10 cellular contexts compared by ENCODE assay signal in the genomic region with DNA sequence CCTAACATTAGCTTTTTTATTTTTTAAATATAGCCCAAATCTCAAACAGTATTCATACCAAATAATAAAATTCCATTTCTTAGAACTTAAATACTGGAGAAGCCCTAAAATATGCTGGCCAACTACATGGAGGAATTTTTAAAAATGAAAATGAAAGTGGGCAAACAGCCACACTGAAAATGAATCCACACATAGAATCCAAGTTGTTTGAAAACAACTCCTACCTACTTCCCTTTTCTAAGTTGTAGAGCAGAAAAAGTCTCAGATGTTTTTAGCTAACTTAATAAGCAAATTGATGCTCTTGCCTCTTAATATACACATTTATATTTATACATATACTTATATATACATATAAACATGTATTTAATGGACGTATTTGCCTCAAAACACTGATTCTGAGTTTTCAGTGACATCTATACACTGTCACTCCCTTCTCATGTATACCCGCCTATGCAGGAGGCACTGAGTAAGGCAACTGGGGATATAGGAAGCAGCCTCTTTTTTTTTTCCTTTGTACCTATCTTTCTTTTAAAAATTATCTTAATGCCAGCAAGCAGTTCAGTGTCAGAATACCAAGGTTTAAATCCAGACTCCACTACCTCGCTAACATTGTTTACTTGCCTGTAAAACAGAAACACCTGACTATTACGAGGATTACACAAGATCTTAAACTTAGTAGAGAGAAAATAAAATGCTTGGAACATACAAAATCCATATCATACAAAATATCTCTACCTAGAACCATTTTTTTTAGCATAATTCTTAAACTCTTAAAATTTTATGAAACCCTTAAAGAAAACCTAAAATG. TPM values are rescaled to one million over a fixed set of nuclear protein-coding genes. Genes with fewer than 3 reads are reported as not detected.
DNase-seq lines count a peak whose midpoint lies in the region; ATAC-seq and TF ChIP-seq lines count a peak whose summit lies in the region.
"Had no signal": no experiment of that assay in that cellular context is flagged by ENCODE, and none has a peak within 500 bp of the region (broad histone marks: within the 10 kb centered on the region; RNA-seq: fewer than 3 reads in every experiment).

No MANE protein-coding gene starts in this region.

- POLR2A ChIA-PET in Caco-2 (lab: Charles Lee), result no interaction called here

- H3K4me3 Mint-ChIP-seq in Caco-2 (ENCODE audit: unreplicated experiment), result no peak overlapping the region
- H3K4me3 Mint-ChIP-seq: neural progenitor cell had no signal

- H3K36me3 Mint-ChIP-seq in Caco-2 (ENCODE audit: insufficient read depth, unreplicated experiment), result no peaks in the 10 kb centered on the region

- peak; percentile 23 for DNase-seq in GM03348 (ENCODE audit: low spot score)
- peak; percentile 57 to 82 for DNase-seq in Kasumi-1 (lab: John Stamatoyannopoulos, UW)
- DNase-seq in dorsolateral prefrontal cortex, result no peak
- DNase-seq in psoas muscle, result no peak
- DNase-seq in hippocampal formation (lab: John Stamatoyannopoulos, UW), result no peak
- DNase-seq in Caco-2, result no peak
- no peak for DNase-seq in epidermal melanocyte (ENCODE audit: insufficient read length, low spot score)
- DNase-seq: DND-41 had no signal

- peaks cover 5% of the 10 kb centered on the region for H3K4me1 Mint-ChIP-seq in Caco-2 (ENCODE audit: low read depth, unreplicated experiment)

- no peaks in the 10 kb centered on the region for H3K27me3 Mint-ChIP-seq in Caco-2 (ENCODE audit: insufficient read depth, unreplicated experiment)

- peak overlapping the region in 58 of 59 donors; percentile 42 to 99 (median 92) for H3K27ac ChIP-seq in dorsolateral prefrontal cortex
- peak overlapping the region; percentile 43 for H3K27ac ChIP-seq in psoas muscle
- H3K27ac ChIP-seq: neural progenitor cell had no signal

- H3K4me1 ChIP-seq in psoas muscle (peaks cover 50% of the 10 kb centered on the region), Caco-2 (0 out of 2 replicates have a peak, but pooled peaks cover 3% of the 10 kb centered on the region)

- H3K27ac Mint-ChIP-seq in Caco-2 (ENCODE audit: unreplicated experiment), result no peak overlapping the region
- H3K27ac Mint-ChIP-seq: neural progenitor cell had no signal

- WGBS in psoas muscle, 3 donors, result 72 to 79% (median 76%) methylated on average over 4 of the region's 4 CpGs

- no peaks in the 10 kb centered on the region for H3K36me3 ChIP-seq in psoas muscle (ENCODE audit: insufficient read depth in 1 of 2, low read depth in 1 of 2)
- no peaks in the 10 kb centered on the region for H3K36me3 ChIP-seq in Caco-2 (ENCODE audit: control insufficient read depth, insufficient read depth, low read length)
- H3K36me3 ChIP-seq: neural progenitor cell had no signal

- peaks cover 22% of the 10 kb centered on the region for H3K9me3 Mint-ChIP-seq in Caco-2 (ENCODE audit: unreplicated experiment)

- ATAC-seq in psoas muscle, result no peak
- no peak for ATAC-seq in GM19452 (IDR thresholded peaks at IDR 0.05; ENCODE audit: unreplicated experiment)

- no TSS peak for BruUV-seq in Caco-2 (replicated peaks; lab: Mats Ljungman, UMichigan)

- peaks cover 9% of the 10 kb centered on the region for H3K9me3 ChIP-seq in psoas muscle
- H3K9me3 ChIP-seq in Caco-2, result 0 out of 2 replicates have a peak, but pooled peaks cover 3% of the 10 kb centered on the region

- no peak for TF ChIP-seq CTCF in dorsolateral prefrontal cortex (IDR thresholded peaks at IDR 0.05 in 54 of 56, conservative IDR thresholded peaks at IDR 0.05 in 2 of 56; ENCODE audit: low read depth in 1 of 56, partially characterized antibody in 56 of 56)
- TF ChIP-seq CTCF in psoas muscle (IDR thresholded peaks at IDR 0.05), result no peak
- TF ChIP-seq CTCF in Caco-2 (IDR thresholded peaks at IDR 0.05; ENCODE audit: insufficient read depth in 1 of 2, low read depth in 1 of 2, low read length in 1 of 2, severe bottlenecking in 1 of 2, unreplicated experiment in 1 of 2), result no peak

- H3K27me3 ChIP-seq in dorsolateral prefrontal cortex, result no peaks in the 10 kb centered on the region
- no peaks in the 10 kb centered on the region for H3K27me3 ChIP-seq in psoas muscle (ENCODE audit: insufficient read depth in 3 of 3, low read length in 2 of 3)
- H3K27me3 ChIP-seq in Caco-2 (replicated peaks; ENCODE audit: control insufficient read depth, insufficient read depth, low read length), result no peaks in the 10 kb centered on the region
- H3K27me3 ChIP-seq: neural progenitor cell had no signal

- intact Hi-C loops in dorsolateral prefrontal cortex (cut with DNase I) (no loop called here), psoas muscle (cut with DNase I) (no loop called here), Caco-2 (cut with micrococcal nuclease; ENCODE audit: unreplicated experiment) (no loop called here)

- H3K4me3 ChIP-seq in dorsolateral prefrontal cortex (peak overlapping the region in 24 of 59 donors; percentile 3 to 39 (median 12)), psoas muscle (peak overlapping the region; percentile 26), Caco-2 (ENCODE audit: low read depth, low read length) (no peak overlapping the region)
- H3K4me3 ChIP-seq: neural progenitor cell had no signal

- CTCF ChIA-PET in Caco-2 (lab: Charles Lee), result no interaction called here

RNA-seq across cellular contexts. Expression of a gene that starts 13.3 kb away (rescaled TPM):
- 100 to 1,000 TPM in 25 of 120 experiments, 10 to 100 TPM in 95; 58.4 to 196 (median 82.9) TPM for total RNA-seq in dorsolateral prefrontal cortex
- total RNA-seq in psoas muscle, result 10 to 100 TPM; 30.7 to 41.5 (median 39.3) TPM
- 10 to 100 TPM in 2 of 3 donors, 1 to 10 TPM in 1; 7.2 to 24.4 (median 11.4) TPM for polyA plus RNA-seq in psoas muscle
- total RNA-seq in Caco-2 (2022), result 56.0 and 57.3 TPM in 2 replicates

Comparison
In these comparisons a context has a peak if more than half of its experiments do, and no peak if none do; other contexts are left out.
1. DNase-seq: peak in GM03348 (single experiment) and Kasumi-1 (2 of 2); none in dorsolateral prefrontal cortex (0 of 10), psoas muscle (0 of 2), hippocampal formation (0 of 2), Caco-2 (0 of 2) and epidermal melanocyte (single experiment).